Comparison of ENCODE assay signal across 8 cellular contexts in the genomic region with DNA sequence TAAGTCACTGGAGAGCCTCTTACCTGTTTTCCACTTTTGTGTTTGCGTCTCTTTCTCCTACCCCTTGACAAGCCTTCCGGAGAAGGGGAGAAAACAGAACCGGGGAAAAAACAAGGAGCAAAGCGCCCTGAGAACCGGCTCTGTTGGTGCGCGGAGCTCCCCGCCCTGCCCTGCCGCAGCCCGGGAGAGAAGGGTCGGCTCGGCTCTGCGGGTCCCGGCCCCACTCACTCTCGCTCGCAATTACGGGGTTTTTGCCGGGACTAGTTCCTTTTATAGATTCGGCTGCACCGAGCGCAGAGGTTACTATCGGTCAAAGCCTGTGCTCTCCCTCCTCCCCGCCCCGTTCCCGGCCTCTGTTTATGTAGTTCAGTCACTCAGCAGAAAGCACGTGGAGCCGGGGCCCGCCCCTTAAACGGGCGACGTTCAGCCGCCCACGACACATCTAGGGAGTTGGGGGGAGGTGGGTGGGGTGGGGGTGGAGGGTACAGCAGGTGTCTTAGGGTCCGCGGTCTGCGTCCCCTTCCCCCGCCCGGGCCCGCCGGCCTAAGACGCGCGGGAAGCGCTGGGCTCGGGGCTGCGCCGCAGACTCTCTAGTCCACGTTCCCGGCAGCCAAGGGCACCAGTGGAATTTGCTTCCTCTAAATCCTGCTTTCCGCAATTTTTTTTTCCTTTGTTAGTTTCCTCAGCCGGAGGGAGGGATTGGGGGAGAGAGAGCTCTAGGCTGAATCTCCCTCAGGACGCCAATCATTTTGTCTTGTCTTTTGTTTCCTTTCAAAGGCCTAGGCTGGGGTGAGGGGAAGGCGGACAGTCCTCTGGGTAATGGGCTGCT. TPM values are rescaled to one million over a fixed set of nuclear protein-coding genes. Genes with fewer than 3 reads are reported as not detected.
A peak's percentile ranks its signal among the peaks of the same experiment; 100 is the strongest.
DNase-seq lines count a peak whose midpoint lies in the region; ATAC-seq and TF ChIP-seq lines count a peak whose summit lies in the region.

A gene with protein sequence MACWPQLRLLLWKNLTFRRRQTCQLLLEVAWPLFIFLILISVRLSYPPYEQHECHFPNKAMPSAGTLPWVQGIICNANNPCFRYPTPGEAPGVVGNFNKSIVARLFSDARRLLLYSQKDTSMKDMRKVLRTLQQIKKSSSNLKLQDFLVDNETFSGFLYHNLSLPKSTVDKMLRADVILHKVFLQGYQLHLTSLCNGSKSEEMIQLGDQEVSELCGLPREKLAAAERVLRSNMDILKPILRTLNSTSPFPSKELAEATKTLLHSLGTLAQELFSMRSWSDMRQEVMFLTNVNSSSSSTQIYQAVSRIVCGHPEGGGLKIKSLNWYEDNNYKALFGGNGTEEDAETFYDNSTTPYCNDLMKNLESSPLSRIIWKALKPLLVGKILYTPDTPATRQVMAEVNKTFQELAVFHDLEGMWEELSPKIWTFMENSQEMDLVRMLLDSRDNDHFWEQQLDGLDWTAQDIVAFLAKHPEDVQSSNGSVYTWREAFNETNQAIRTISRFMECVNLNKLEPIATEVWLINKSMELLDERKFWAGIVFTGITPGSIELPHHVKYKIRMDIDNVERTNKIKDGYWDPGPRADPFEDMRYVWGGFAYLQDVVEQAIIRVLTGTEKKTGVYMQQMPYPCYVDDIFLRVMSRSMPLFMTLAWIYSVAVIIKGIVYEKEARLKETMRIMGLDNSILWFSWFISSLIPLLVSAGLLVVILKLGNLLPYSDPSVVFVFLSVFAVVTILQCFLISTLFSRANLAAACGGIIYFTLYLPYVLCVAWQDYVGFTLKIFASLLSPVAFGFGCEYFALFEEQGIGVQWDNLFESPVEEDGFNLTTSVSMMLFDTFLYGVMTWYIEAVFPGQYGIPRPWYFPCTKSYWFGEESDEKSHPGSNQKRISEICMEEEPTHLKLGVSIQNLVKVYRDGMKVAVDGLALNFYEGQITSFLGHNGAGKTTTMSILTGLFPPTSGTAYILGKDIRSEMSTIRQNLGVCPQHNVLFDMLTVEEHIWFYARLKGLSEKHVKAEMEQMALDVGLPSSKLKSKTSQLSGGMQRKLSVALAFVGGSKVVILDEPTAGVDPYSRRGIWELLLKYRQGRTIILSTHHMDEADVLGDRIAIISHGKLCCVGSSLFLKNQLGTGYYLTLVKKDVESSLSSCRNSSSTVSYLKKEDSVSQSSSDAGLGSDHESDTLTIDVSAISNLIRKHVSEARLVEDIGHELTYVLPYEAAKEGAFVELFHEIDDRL (N-terminal part only) (minus strand): TSS at position 244 of the 829 bp plus-strand sequence. CDS start 24,476 bp downstream, outside the sequence.

- no peaks in the 10 kb centered on the region for H3K9me3 ChIP-seq in T-helper 17 cell (ENCODE audit: control insufficient read depth, low read length, poor library complexity, severe bottlenecking)
- H3K9me3 ChIP-seq in heart right ventricle, result no peaks in the 10 kb centered on the region
- H3K9me3 ChIP-seq in trophoblast cell (ENCODE audit: insufficient read depth, low read depth, low read length), result no peaks in the 10 kb centered on the region
- H3K9me3 ChIP-seq in transverse colon, result no peaks in the 10 kb centered on the region

- peak within 1 kb of the TSS; percentile 93 for H3K4me3 Mint-ChIP-seq in T-helper 17 cell

- peak within 1 kb of the TSS; percentile 38 for H3K9ac ChIP-seq in trophoblast cell (ENCODE audit: low read length)

- H3K27me3 ChIP-seq in heart right ventricle, result peaks cover 0 to 3% (median 0%) of the 10 kb centered on the region in 7 donors
- no peaks in the 10 kb centered on the region for H3K27me3 ChIP-seq in trophoblast cell (ENCODE audit: insufficient read depth, low read length)
- H3K27me3 ChIP-seq in transverse colon, result no peaks in the 10 kb centered on the region

- in situ Hi-C loops in transverse colon (cut with MboI; ENCODE audit: low pct_ligation_motif_present in 1 of 4, low pct_unique_long_range_greater_than_20kb in 1 of 4, low sequenced_read_pairs in 3 of 4), result loop anchor here (10.0 kb wide), 4 partner anchors 63 to 487 kb away; a partner anchor contains a TSS

- H3K4me3 ChIP-seq in heart right ventricle, result peak within 1 kb of the TSS; percentile 71 to 94 (median 86)
- peak within 1 kb of the TSS; percentile 75 for H3K4me3 ChIP-seq in trophoblast cell (ENCODE audit: low read depth, low read length)
- H3K4me3 ChIP-seq in transverse colon, result peak within 1 kb of the TSS; percentile 49 to 84 (median 72)

- H3K23ac ChIP-seq in trophoblast cell (ENCODE audit: low read length), result no peak within 1 kb of the TSS

- H3K79me1 ChIP-seq in trophoblast cell (ENCODE audit: low read length), result peaks cover 9% of the 10 kb centered on the region

- peak within 1 kb of the TSS; percentile 15 for H3K14ac ChIP-seq in trophoblast cell (ENCODE audit: low read length)

- peak; percentile 83 for ATAC-seq in T-helper 17 cell
- peak; percentile 84 to 90 (median 88) for ATAC-seq in heart right ventricle

- TF ChIP-seq EP300 in transverse colon (IDR thresholded peaks at IDR 0.05; ENCODE audit: low read depth), result no peak

- no peak within 1 kb of the TSS for H3K18ac ChIP-seq in trophoblast cell (ENCODE audit: low read length)

- peaks cover 20% of the 10 kb centered on the region for H3K4me1 Mint-ChIP-seq in T-helper 17 cell

- peak within 1 kb of the TSS; percentile 75 for H4K91ac ChIP-seq in trophoblast cell (ENCODE audit: low read depth, low read length)

- intact Hi-C loops in heart right ventricle (cut with DNase I) (loop anchor here in 9 of 10 donors (1.0 to 10.0 kb wide), 19 partner anchors 39 to 489 kb away; a partner anchor contains a TSS), transverse colon (cut with DNase I; ENCODE audit: low total_unique reads) (loop anchor here (1.0 to 10.0 kb wide), 5 partner anchors 39 to 487 kb away; no protein-coding TSS in a partner anchor)

- WGBS in heart right ventricle, 2 donors, result 2 to 3% methylated on average over 45 to 53 of the region's 53 CpGs
- WGBS in trophoblast cell (ENCODE audit: extremely low coverage, insufficient coverage, insufficient read length), result no CpG with 5 or more reads among the region's 53 CpGs
- 0 to 17% methylated on average over 1 to 53 of the region's 53 CpGs for WGBS in transverse colon (ENCODE audit: low coverage in 1 of 2), 2 donors

- DNase-seq in NCI-H2107 (lab: John Stamatoyannopoulos, UW) (peak; percentile 18), NCI-H2107 treated with DMSO at 0.1 percent for 48 hours (lab: John Stamatoyannopoulos, UW; ENCODE audit: unreplicated experiment) (no peak), KG1 (lab: John Stamatoyannopoulos, UW) (peak; percentile 24), T-helper 17 cell (peak; percentile 56 to 70 (median 64)), amniotic stem cell (lab: John Stamatoyannopoulos, UW) (peak; percentile 55), heart right ventricle (peak; percentile 89 to 93), trophoblast cell (peak; percentile 85 to 86), transverse colon (peak; percentile 95)

- H3K4me1 ChIP-seq in heart right ventricle, result peaks cover 3 to 46% (median 20%) of the 10 kb centered on the region in 9 donors
- peaks cover 0 to 6% of the 10 kb centered on the region in 2 experiments for H3K4me1 ChIP-seq in trophoblast cell (ENCODE audit: control insufficient read depth in 1 of 2, insufficient read depth in 2 of 2, low read length in 2 of 2)
- peaks cover 5 to 38% (median 15%) of the 10 kb centered on the region in 4 donors for H3K4me1 ChIP-seq in transverse colon

- TF ChIP-seq POLR2A in transverse colon (IDR thresholded peaks at IDR 0.05), result peak; percentile 95

- H3K36me3 ChIP-seq in heart right ventricle (peaks cover 0 to 14% (median 0%) of the 10 kb centered on the region in 9 donors), trophoblast cell (ENCODE audit: control insufficient read depth in 1 of 2, insufficient read depth in 2 of 2, low read length in 2 of 2) (no peaks in the 10 kb centered on the region), transverse colon (no peaks in the 10 kb centered on the region)

- H3K27ac Mint-ChIP-seq in T-helper 17 cell, result peak within 1 kb of the TSS; percentile 86

- no peak within 1 kb of the TSS for H2AK5ac ChIP-seq in trophoblast cell (ENCODE audit: low read length)

- peak within 1 kb of the TSS; percentile 71 to 97 (median 85) for H3K27ac ChIP-seq in heart right ventricle
- no peak within 1 kb of the TSS for H3K27ac ChIP-seq in trophoblast cell (ENCODE audit: low read depth, low read length)
- peak within 1 kb of the TSS; percentile 89 to 95 (median 91) for H3K27ac ChIP-seq in transverse colon

- peaks cover 2% of the 10 kb centered on the region for H3K79me2 ChIP-seq in trophoblast cell (ENCODE audit: control insufficient read depth, insufficient read depth, low read length, poor library complexity)

- no peak within 1 kb of the TSS for H3K4ac ChIP-seq in trophoblast cell (ENCODE audit: low read depth, low read length)

- no peak within 1 kb of the TSS for H2BK120ac ChIP-seq in trophoblast cell (ENCODE audit: insufficient read depth, low read length, poor library complexity)

- no peak for TF ChIP-seq CTCF in heart right ventricle (IDR thresholded peaks at IDR 0.05)
- TF ChIP-seq CTCF in transverse colon (IDR thresholded peaks at IDR 0.05), result no peak

- H4K12ac ChIP-seq in trophoblast cell (ENCODE audit: low read depth, low read length), result no peak within 1 kb of the TSS

- H2AFZ ChIP-seq in trophoblast cell (ENCODE audit: insufficient read depth, low read length, poor library complexity), result peak within 1 kb of the TSS; percentile 17

- no peak within 1 kb of the TSS for H2BK12ac ChIP-seq in trophoblast cell (ENCODE audit: low read length)

- H3K27me3 Mint-ChIP-seq in T-helper 17 cell, result peaks cover 5% of the 10 kb centered on the region

- H3K4me2 ChIP-seq in trophoblast cell (ENCODE audit: low read length), result peak within 1 kb of the TSS; percentile 74

- no peak within 1 kb of the TSS for H2BK5ac ChIP-seq in trophoblast cell (ENCODE audit: low read depth, low read length, poor library complexity)

- H4K8ac ChIP-seq in trophoblast cell (ENCODE audit: low read depth, low read length), result peak within 1 kb of the TSS; percentile 14

- peaks cover 2% of the 10 kb centered on the region for H3K36me3 Mint-ChIP-seq in T-helper 17 cell (ENCODE audit: low read depth)

RNA-seq across cellular contexts. Expression of the gene that starts here (rescaled TPM):
- 10 to 100 TPM; 16.0 to 18.9 TPM for total RNA-seq in T-helper 17 cell
- total RNA-seq in heart right ventricle, result 10 to 100 TPM in 7 of 10 donors, 1 to 10 TPM in 3; 7.6 to 35.0 (median 13.8) TPM
- 10 to 100 TPM in 1 of 2 donors, 1 to 10 TPM in 1; 1.3 to 10.2 TPM for polyA plus RNA-seq in heart right ventricle
- 4.9 and 5.1 TPM in 2 replicates for polyA plus RNA-seq in trophoblast cell (2013)
- total RNA-seq in transverse colon, result 10 to 100 TPM; 20.5 to 67.3 (median 60.5) TPM
